ENCODE assay signal across 36 cellular contexts in genomic region chr5:133809801-133810200, GRCh38.
"Had no signal": no experiment of that assay in that cellular context is flagged by ENCODE, and none has a peak within 500 bp of the region (broad histone marks: within the 10 kb centered on the region; RNA-seq: fewer than 3 reads in every experiment).

No MANE protein-coding gene starts in this region.

- H3K9me3 ChIP-seq: ascending aorta had no signal

- H3K27me3 ChIP-seq: ascending aorta had no signal

- H3K36me3 ChIP-seq: ascending aorta, WERI-Rb-1 had no signal

- H3K4me1 Mint-ChIP-seq: activated CD4-positive, alpha-beta memory T cell treated with anti-CD3 and anti-CD28 coated beads, Interleukin-2, amount 10 ng/mL, durations not matched to agents 7 days and 5 days; activated CD4-positive, alpha-beta T cell treated with anti-CD3 and anti-CD28 coated beads for 36 hours; activated naive CD4-positive, alpha-beta T cell treated with anti-CD3 and anti-CD28 coated beads, Interleukin-2, amount 50 U/mL, for 24 hours; activated naive CD8-positive, alpha-beta T cell treated with anti-CD3 and anti-CD28 coated beads, Interleukin-2, amount 50 U/mL, for 24 hours had no signal

- H3K4me3 Mint-ChIP-seq: activated CD4-positive, alpha-beta memory T cell treated with anti-CD3 and anti-CD28 coated beads, Interleukin-2, amount 10 ng/mL, durations not matched to agents 7 days and 5 days; activated CD4-positive, alpha-beta T cell treated with anti-CD3 and anti-CD28 coated beads for 36 hours; activated CD4-positive, alpha-beta T cell treated with anti-CD3 and anti-CD28 coated beads, Interleukin-2, amount 10 ng/mL, durations not matched to agents 7 days and 5 days; activated CD8-positive, alpha-beta memory T cell treated with anti-CD3 and anti-CD28 coated beads, Interleukin-2, amount 10 ng/mL, durations not matched to agents 7 days and 5 days; activated CD8-positive, alpha-beta T cell treated with anti-CD3 and anti-CD28 coated beads, Interleukin-2, amount 10 ng/mL, durations not matched to agents 7 days and 5 days; activated naive CD4-positive, alpha-beta T cell treated with anti-CD3 and anti-CD28 coated beads, Interleukin-2, amount 10 ng/mL, durations not matched to agents 7 days and 5 days; activated naive CD4-positive, alpha-beta T cell treated with anti-CD3 and anti-CD28 coated beads, Interleukin-2, amount 50 U/mL, for 24 hours; activated naive CD8-positive, alpha-beta T cell; activated naive CD8-positive, alpha-beta T cell treated with anti-CD3 and anti-CD28 coated beads, Interleukin-2, amount 10 ng/mL, durations not matched to agents 7 days and 5 days; activated naive CD8-positive, alpha-beta T cell treated with anti-CD3 and anti-CD28 coated beads, Interleukin-2, amount 50 U/mL, for 24 hours; activated T-cell treated with anti-CD3 and anti-CD28 coated beads, Interleukin-2, amount 50 U/mL, for 24 hours; brain; T-helper 1 cell treated with Interleukin-12 subunit alpha and Interleukin-12 subunit beta and Interleukin-4 antibody, amounts not matched to agents 30 μg/mL and 1 μg/mL, for 36 hours; T-helper 2 cell treated with Interferon-gamma antibody and Interleukin-4, amounts not matched to agents 5 μg/mL and 100 μg/mL, for 36 hours; WTC11 had no signal

- DNase-seq: activated CD4-positive, alpha-beta memory T cell treated with anti-CD3 and anti-CD28 coated beads, Interleukin-2, amount 10 ng/mL, durations not matched to agents 7 days and 5 days; activated CD4-positive, alpha-beta T cell treated with anti-CD3 and anti-CD28 coated beads for 1 hour; activated CD4-positive, alpha-beta T cell treated with anti-CD3 and anti-CD28 coated beads for 36 hours; activated CD4-positive, alpha-beta T cell treated with anti-CD3 and anti-CD28 coated beads for 48 hours; activated CD4-positive, alpha-beta T cell treated with anti-CD3 and anti-CD28 coated beads, Interleukin-2, amount 10 ng/mL, durations not matched to agents 7 days and 5 days; activated CD4-positive, alpha-beta T cell treated with anti-CD3 and anti-CD28 coated beads, Interleukin-2, amount 50 U/mL, for 48 hours; activated CD4-positive, CD25-positive, alpha-beta regulatory T cell; activated CD8-positive, alpha-beta memory T cell treated with anti-CD3 and anti-CD28 coated beads for 24 hours; activated CD8-positive, alpha-beta memory T cell treated with anti-CD3 and anti-CD28 coated beads, Interleukin-2, amount 10 ng/mL, durations not matched to agents 7 days and 5 days; activated CD8-positive, alpha-beta memory T cell treated with anti-CD3 and anti-CD28 coated beads, Interleukin-2, amount 50 U/mL, for 48 hours; activated CD8-positive, alpha-beta T cell treated with anti-CD3 and anti-CD28 coated beads, Interleukin-2, amount 10 ng/mL, durations not matched to agents 7 days and 5 days; activated effector memory CD4-positive, alpha-beta T cell treated with Interleukin-2 at 50 U/mL for 16 hours; activated gamma-delta T cell; activated naive CD4-positive, alpha-beta T cell treated with anti-CD3 and anti-CD28 coated beads, Interleukin-2, amount 10 ng/mL, durations not matched to agents 7 days and 5 days; activated naive CD4-positive, alpha-beta T cell treated with Interleukin-2 at 50 U/mL for 16 hours; activated naive CD8-positive, alpha-beta T cell treated with anti-CD3 and anti-CD28 coated beads, Interleukin-2, amount 10 ng/mL, durations not matched to agents 7 days and 5 days; activated naive CD8-positive, alpha-beta T cell treated with anti-CD3 and anti-CD28 coated beads, Interleukin-2, amount 50 U/mL, for 24 hours; activated T-cell treated with anti-CD3 and anti-CD28 coated beads, Interleukin-2, amount 50 U/mL, for 24 hours; activated T-cell treated with anti-CD3 and anti-CD28 coated beads, Interleukin-2, amount 50 U/mL, for 48 hours; amygdala; anterior cingulate cortex; central memory CD4-positive, alpha-beta T cell; SW 1271; T-helper 1 cell; T-helper 2 cell; T-helper 9 cell; WERI-Rb-1 had no signal

- H3K27ac ChIP-seq: ascending aorta, WERI-Rb-1 had no signal

- H3K27ac Mint-ChIP-seq: activated CD4-positive, alpha-beta memory T cell treated with anti-CD3 and anti-CD28 coated beads, Interleukin-2, amount 10 ng/mL, durations not matched to agents 7 days and 5 days; activated CD4-positive, alpha-beta T cell treated with anti-CD3 and anti-CD28 coated beads for 36 hours; activated CD4-positive, alpha-beta T cell treated with anti-CD3 and anti-CD28 coated beads, Interleukin-2, amount 10 ng/mL, durations not matched to agents 7 days and 5 days; activated CD8-positive, alpha-beta memory T cell treated with anti-CD3 and anti-CD28 coated beads, Interleukin-2, amount 10 ng/mL, durations not matched to agents 7 days and 5 days; activated CD8-positive, alpha-beta T cell treated with anti-CD3 and anti-CD28 coated beads, Interleukin-2, amount 10 ng/mL, durations not matched to agents 7 days and 5 days; activated naive CD4-positive, alpha-beta T cell treated with anti-CD3 and anti-CD28 coated beads, Interleukin-2, amount 10 ng/mL, durations not matched to agents 7 days and 5 days; activated naive CD4-positive, alpha-beta T cell treated with anti-CD3 and anti-CD28 coated beads, Interleukin-2, amount 50 U/mL, for 24 hours; activated naive CD8-positive, alpha-beta T cell; activated naive CD8-positive, alpha-beta T cell treated with anti-CD3 and anti-CD28 coated beads, Interleukin-2, amount 10 ng/mL, durations not matched to agents 7 days and 5 days; activated naive CD8-positive, alpha-beta T cell treated with anti-CD3 and anti-CD28 coated beads, Interleukin-2, amount 50 U/mL, for 24 hours; activated T-cell treated with anti-CD3 and anti-CD28 coated beads, Interleukin-2, amount 50 U/mL, for 24 hours; activated T-helper 2 cell treated with anti-CD3 and anti-CD28 coated beads, Interferon-gamma antibody, Interleukin-2, Interleukin-4, amounts not matched to agents 10 μg/mL and 5 μg/mL and 100 μg/mL, durations not matched to agents 14 hours and 24 hours and 36 hours; brain; T-helper 1 cell treated with Interleukin-12 subunit alpha and Interleukin-12 subunit beta and Interleukin-4 antibody, amounts not matched to agents 30 μg/mL and 1 μg/mL, for 36 hours; T-helper 2 cell treated with Interferon-gamma antibody and Interleukin-4, amounts not matched to agents 5 μg/mL and 100 μg/mL, for 36 hours had no signal

- ATAC-seq: activated CD4-positive, alpha-beta T cell treated with anti-CD3 and anti-CD28 coated beads for 36 hours; activated CD4-positive, CD25-positive, alpha-beta regulatory T cell treated with anti-CD3 and anti-CD28 coated beads, Interleukin-2, amount 50 U/mL, for 24 hours; activated CD8-positive, alpha-beta memory T cell treated with anti-CD3 and anti-CD28 coated beads, Interleukin-2, amount 10 ng/mL, durations not matched to agents 7 days and 5 days; activated CD8-positive, alpha-beta T cell treated with anti-CD3 and anti-CD28 coated beads, Interleukin-2, amount 10 ng/mL, durations not matched to agents 7 days and 5 days; activated naive CD8-positive, alpha-beta T cell treated with anti-CD3 and anti-CD28 coated beads, Interleukin-2, amount 50 U/mL, for 24 hours; WTC11 had no signal

- H3K36me3 Mint-ChIP-seq: activated CD8-positive, alpha-beta memory T cell treated with anti-CD3 and anti-CD28 coated beads, Interleukin-2, amount 10 ng/mL, durations not matched to agents 7 days and 5 days; activated naive CD4-positive, alpha-beta T cell treated with anti-CD3 and anti-CD28 coated beads, Interleukin-2, amount 10 ng/mL, durations not matched to agents 7 days and 5 days; activated naive CD4-positive, alpha-beta T cell treated with anti-CD3 and anti-CD28 coated beads, Interleukin-2, amount 50 U/mL, for 24 hours; activated naive CD8-positive, alpha-beta T cell; activated naive CD8-positive, alpha-beta T cell treated with anti-CD3 and anti-CD28 coated beads, Interleukin-2, amount 10 ng/mL, durations not matched to agents 7 days and 5 days; brain; WTC11 had no signal

- H3K4me3 ChIP-seq: ascending aorta had no signal

- H3K4me1 ChIP-seq: ascending aorta had no signal

- H3K9me3 Mint-ChIP-seq: activated CD4-positive, alpha-beta memory T cell treated with anti-CD3 and anti-CD28 coated beads, Interleukin-2, amount 10 ng/mL, durations not matched to agents 7 days and 5 days; activated CD4-positive, alpha-beta T cell treated with anti-CD3 and anti-CD28 coated beads, Interleukin-2, amount 10 ng/mL, durations not matched to agents 7 days and 5 days; activated naive CD4-positive, alpha-beta T cell treated with anti-CD3 and anti-CD28 coated beads, Interleukin-2, amount 10 ng/mL, durations not matched to agents 7 days and 5 days; activated naive CD4-positive, alpha-beta T cell treated with anti-CD3 and anti-CD28 coated beads, Interleukin-2, amount 50 U/mL, for 24 hours; activated naive CD8-positive, alpha-beta T cell treated with anti-CD3 and anti-CD28 coated beads, Interleukin-2, amount 10 ng/mL, durations not matched to agents 7 days and 5 days; activated naive CD8-positive, alpha-beta T cell treated with anti-CD3 and anti-CD28 coated beads, Interleukin-2, amount 50 U/mL, for 24 hours; activated T-cell treated with anti-CD3 and anti-CD28 coated beads, Interleukin-2, amount 50 U/mL, for 24 hours; activated T-helper 2 cell treated with anti-CD3 and anti-CD28 coated beads, Interferon-gamma antibody, Interleukin-2, Interleukin-4, amounts not matched to agents 10 μg/mL and 5 μg/mL and 100 μg/mL, durations not matched to agents 14 hours and 24 hours and 36 hours; T-helper 1 cell treated with Interleukin-12 subunit alpha and Interleukin-12 subunit beta and Interleukin-4 antibody, amounts not matched to agents 30 μg/mL and 1 μg/mL, for 36 hours; T-helper 2 cell treated with Interferon-gamma antibody and Interleukin-4, amounts not matched to agents 5 μg/mL and 100 μg/mL, for 36 hours had no signal
